ENCODE assay signal across 17 cellular contexts in genomic region chr7:105157278-105157677, GRCh38.
DNase-seq lines count a peak whose midpoint lies in the region; ATAC-seq and TF ChIP-seq lines count a peak whose summit lies in the region.
"Had no signal": no experiment of that assay in that cellular context is flagged by ENCODE, and none has a peak within 500 bp of the region (broad histone marks: within the 10 kb centered on the region; RNA-seq: fewer than 3 reads in every experiment).

No MANE protein-coding gene starts in this region.

- H3K36me3 Mint-ChIP-seq in activated T-cell treated with anti-CD3 and anti-CD28 coated beads, Interleukin-2, amount 50 U/mL, for 72 hours (ENCODE audit: insufficient read depth in 2 of 2): no peaks in the 10 kb centered on the region
- H3K36me3 Mint-ChIP-seq in immature natural killer cell: peaks cover 0 to 3% (median 0%) of the 10 kb centered on the region in 3 donors
- peaks cover 10 to 22% of the 10 kb centered on the region in 2 donors for H3K36me3 Mint-ChIP-seq in stimulated activated naive B cell treated with anti-CD40 and anti-IgM and Interleukin-4, amounts not matched to agents 10 μg/mL and 1 μg/mL and 100 μg/mL, for 72 hours

- H3K27ac ChIP-seq in dorsolateral prefrontal cortex: peak overlapping the region in 6 of 59 donors; percentile 8 to 24 (median 15)
- H3K27ac ChIP-seq: A549, C4-2B had no signal

- no peak overlapping the region for H3K4me3 Mint-ChIP-seq in activated T-cell treated with anti-CD3 and anti-CD28 coated beads, Interleukin-2, amount 50 U/mL, for 72 hours
- H3K4me3 Mint-ChIP-seq in immature natural killer cell: no peak overlapping the region
- no peak overlapping the region for H3K4me3 Mint-ChIP-seq in stimulated activated naive B cell treated with anti-CD40 and anti-IgM and Interleukin-4, amounts not matched to agents 10 μg/mL and 1 μg/mL and 100 μg/mL, for 72 hours

- ATAC-seq in activated T-cell treated with anti-CD3 and anti-CD28 coated beads, Interleukin-2, amount 50 U/mL, for 72 hours (replicated peaks in 1 of 2): no peak
- ATAC-seq in HG03460 (IDR thresholded peaks at IDR 0.05; ENCODE audit: unreplicated experiment): peak; percentile 72
- ATAC-seq in stimulated activated naive B cell treated with anti-CD40 and anti-IgM and Interleukin-4, amounts not matched to agents 10 μg/mL and 1 μg/mL and 100 μg/mL, for 72 hours (replicated peaks): no peak
- no peak for ATAC-seq in HG03139 (IDR thresholded peaks at IDR 0.05; ENCODE audit: unreplicated experiment)
- ATAC-seq in GM18519 (IDR thresholded peaks at IDR 0.05; ENCODE audit: low FRiP score, unreplicated experiment): no peak
- ATAC-seq: A549 had no signal

- no peaks in the 10 kb centered on the region for H3K27me3 ChIP-seq in dorsolateral prefrontal cortex

- DNase-seq in activated T-cell treated with anti-CD3 and anti-CD28 coated beads, Interleukin-2, amount 50 U/mL, for 72 hours: no peak
- DNase-seq in activated T-cell treated with anti-CD3 and anti-CD28 coated beads, Interleukin-2, amount 50 U/mL, for 1 hour: no peak
- no peak for DNase-seq in immature natural killer cell
- DNase-seq in stimulated activated naive B cell treated with anti-CD40 and anti-IgM and Interleukin-4, amounts not matched to agents 10 μg/mL and 1 μg/mL and 100 μg/mL, for 72 hours: no peak
- no peak for DNase-seq in dorsolateral prefrontal cortex
- DNase-seq: Caco-2, MM.1S, NCI-H1105, NCI-H187 treated with DMSO at 0.1 percent for 48 hours, NCI-H2171, NCI-H446 treated with DMSO at 0.1 percent for 48 hours, NCI-H748 treated with DMSO at 0.1 percent for 48 hours had no signal

- no peak overlapping the region for H3K4me3 ChIP-seq in dorsolateral prefrontal cortex
- H3K4me3 ChIP-seq: A549 had no signal

- intact Hi-C loops in dorsolateral prefrontal cortex (cut with DNase I): loop anchor here in 1 of 2 donors (10.0 kb wide), 1 partner anchor 108 kb away; no protein-coding TSS in a partner anchor

- TF ChIP-seq CTCF in dorsolateral prefrontal cortex (IDR thresholded peaks at IDR 0.05 in 54 of 56, conservative IDR thresholded peaks at IDR 0.05 in 2 of 56; ENCODE audit: low read depth in 1 of 56, partially characterized antibody in 56 of 56): no peak

- H3K4me1 Mint-ChIP-seq in activated T-cell treated with anti-CD3 and anti-CD28 coated beads, Interleukin-2, amount 50 U/mL, for 72 hours (ENCODE audit: low read depth): peaks cover 22% of the 10 kb centered on the region
- H3K4me1 Mint-ChIP-seq in immature natural killer cell: peaks cover 6 to 32% of the 10 kb centered on the region in 2 donors
- peaks cover 6 to 14% of the 10 kb centered on the region in 2 donors for H3K4me1 Mint-ChIP-seq in stimulated activated naive B cell treated with anti-CD40 and anti-IgM and Interleukin-4, amounts not matched to agents 10 μg/mL and 1 μg/mL and 100 μg/mL, for 72 hours

- H3K9me3 Mint-ChIP-seq in activated T-cell treated with anti-CD3 and anti-CD28 coated beads, Interleukin-2, amount 50 U/mL, for 72 hours: no peaks in the 10 kb centered on the region
- no peaks in the 10 kb centered on the region for H3K9me3 Mint-ChIP-seq in immature natural killer cell
- H3K9me3 Mint-ChIP-seq in stimulated activated naive B cell treated with anti-CD40 and anti-IgM and Interleukin-4, amounts not matched to agents 10 μg/mL and 1 μg/mL and 100 μg/mL, for 72 hours: no peaks in the 10 kb centered on the region

- peak overlapping the region; percentile 67 for H3K27ac Mint-ChIP-seq in activated T-cell treated with anti-CD3 and anti-CD28 coated beads, Interleukin-2, amount 50 U/mL, for 72 hours
- H3K27ac Mint-ChIP-seq in immature natural killer cell: peak overlapping the region in 4 of 6 donors; percentile 8 to 24 (median 12)
- peak overlapping the region; percentile 20 for H3K27ac Mint-ChIP-seq in stimulated activated naive B cell treated with anti-CD40 and anti-IgM and Interleukin-4, amounts not matched to agents 10 μg/mL and 1 μg/mL and 100 μg/mL, for 72 hours

- no peaks in the 10 kb centered on the region for H3K27me3 Mint-ChIP-seq in activated T-cell treated with anti-CD3 and anti-CD28 coated beads, Interleukin-2, amount 50 U/mL, for 72 hours (ENCODE audit: low read depth)
- peaks cover 0 to 2% (median 2%) of the 10 kb centered on the region in 3 donors for H3K27me3 Mint-ChIP-seq in immature natural killer cell (ENCODE audit: low read depth in 3 of 3)
- no peaks in the 10 kb centered on the region for H3K27me3 Mint-ChIP-seq in stimulated activated naive B cell treated with anti-CD40 and anti-IgM and Interleukin-4, amounts not matched to agents 10 μg/mL and 1 μg/mL and 100 μg/mL, for 72 hours

Comparison
In these comparisons a context has a peak if more than half of its experiments do, and no peak if none do; other contexts are left out.
1. H3K27ac Mint-ChIP-seq: peak in every context shown above with its lines; median percentile 67 in activated T-cell treated with anti-CD3 and anti-CD28 coated beads, Interleukin-2, amount 50 U/mL, for 72 hours; 20 in stimulated activated naive B cell treated with anti-CD40 and anti-IgM and Interleukin-4, amounts not matched to agents 10 μg/mL and 1 μg/mL and 100 μg/mL, for 72 hours; 12 in immature natural killer cell.